ENCODE assay signal across 8 cellular contexts in the genomic region with DNA sequence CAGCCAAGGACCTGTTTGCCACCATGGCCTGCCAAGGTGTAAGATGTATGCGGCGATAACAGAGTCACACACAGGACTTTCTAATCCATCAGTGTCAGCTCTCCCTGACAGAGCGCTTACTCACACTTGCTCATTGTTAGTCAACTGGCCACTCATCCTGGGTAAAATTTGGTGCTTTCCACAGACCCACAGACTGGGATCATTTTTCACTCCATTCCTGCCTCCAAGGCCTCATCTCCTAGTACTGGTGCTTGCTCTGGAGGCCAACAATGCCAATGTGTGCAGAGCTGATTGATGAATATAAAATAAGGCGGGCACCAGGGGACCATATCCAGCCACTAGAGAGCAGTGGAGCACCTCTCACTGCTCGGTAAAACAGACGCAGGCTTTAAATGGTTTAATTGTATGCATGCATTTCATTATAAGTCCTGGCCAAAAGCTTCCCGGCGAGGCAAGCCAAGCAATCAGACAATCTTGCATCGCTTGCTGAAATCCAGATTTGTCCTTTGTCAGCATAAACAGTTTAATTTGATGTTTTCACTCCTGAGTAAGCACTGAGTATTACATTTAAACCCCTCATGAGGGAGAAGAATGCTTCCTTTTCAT. TPM values are rescaled to one million over a fixed set of nuclear protein-coding genes. Genes with fewer than 3 reads are reported as not detected.
DNase-seq lines count a peak whose midpoint lies in the region; ATAC-seq and TF ChIP-seq lines count a peak whose summit lies in the region.

No MANE protein-coding gene starts in this region.

- no peak overlapping the region for H2AFZ ChIP-seq in hepatocyte

- H3K79me2 ChIP-seq in hepatocyte = peaks cover 77% of the 10 kb centered on the region

- TF ChIP-seq POLR2A in esophagus squamous epithelium (IDR thresholded peaks at IDR 0.05) (no peak), GM18505 (IDR thresholded peaks at IDR 0.05; ENCODE audit: borderline replicate concordance, extremely low read depth, insufficient read depth, insufficient read length) (no peak)

- WGBS in hepatocyte (ENCODE audit: low lambda C conversion rate, missing lambda C conversion rate) = 65% methylated on average over 9 of the region's 9 CpGs
- WGBS in esophagus squamous epithelium, 2 donors = 28 to 32% methylated on average over 9 of the region's 9 CpGs

- H3K9me2 ChIP-seq in hepatocyte (replicated peaks; ENCODE audit: insufficient read depth) = no peaks in the 10 kb centered on the region

- DNase-seq in BJ (ENCODE audit: low read depth) = peak; percentile 66
- peak; percentile 60 for DNase-seq in HS-27A (ENCODE audit: low read depth)
- DNase-seq in T1000 (lab: John Stamatoyannopoulos, UW) = peak; percentile 83
- DNase-seq in hepatocyte (ENCODE audit: low spot score) = no peak
- no peak for DNase-seq in NCI-H2171 treated with DMSO at 0.1 percent for 48 hours (lab: John Stamatoyannopoulos, UW)
- DNase-seq in SHP77 (lab: John Stamatoyannopoulos, UW) = no peak
- no peak for DNase-seq in esophagus squamous epithelium (lab: John Stamatoyannopoulos, UW)

- H3K27ac ChIP-seq in hepatocyte (no peak overlapping the region), esophagus squamous epithelium (no peak overlapping the region)

- intact Hi-C loops in esophagus squamous epithelium (cut with DNase I) = loop anchor here (10.0 kb wide), 1 partner anchor 268 kb away; no protein-coding TSS in a partner anchor

- no peaks in the 10 kb centered on the region for H3K27me3 ChIP-seq in BJ (ENCODE audit: control insufficient read depth, insufficient read depth, low read length)
- H3K27me3 ChIP-seq in hepatocyte = no peaks in the 10 kb centered on the region
- no peaks in the 10 kb centered on the region for H3K27me3 ChIP-seq in esophagus squamous epithelium

- CTCF ChIA-PET in BJ (lab: Yijun Ruan, JAX) = interaction anchor here (0.6 to 9.2 kb wide), 16 partner anchors 9 to 268 kb away, joined by 3 to 99 read pairs (median 4); no protein-coding TSS in a partner anchor

- H3K4me3 ChIP-seq in BJ (ENCODE audit: low read depth, low read length) (no peak overlapping the region), hepatocyte (no peak overlapping the region), esophagus squamous epithelium (no peak overlapping the region)

- peaks cover 75% of the 10 kb centered on the region for H4K20me1 ChIP-seq in hepatocyte (ENCODE audit: insufficient read depth, poor library complexity, severe bottlenecking)

- peaks cover 17% of the 10 kb centered on the region for H3K4me1 ChIP-seq in hepatocyte (ENCODE audit: insufficient read depth)
- H3K4me1 ChIP-seq in esophagus squamous epithelium = peaks cover 8 to 60% (median 14%) of the 10 kb centered on the region in 3 donors

- peak; percentile 65 for TF ChIP-seq CTCF in BJ (IDR thresholded peaks at IDR 0.05; ENCODE audit: insufficient read depth, low read depth, low read length)
- peak; percentile 39 for TF ChIP-seq CTCF in hepatocyte (IDR thresholded peaks at IDR 0.05; ENCODE audit: poor library complexity)
- peak in 3 of 6 experiments; percentile 13 to 46 (median 35) for TF ChIP-seq CTCF in esophagus squamous epithelium (IDR thresholded peaks at IDR 0.05)

- no peak for ATAC-seq in GM18505 (IDR thresholded peaks at IDR 0.05; ENCODE audit: unreplicated experiment)

- no peak overlapping the region for H3K4me2 ChIP-seq in hepatocyte

- no peaks in the 10 kb centered on the region for H3K36me3 ChIP-seq in BJ (ENCODE audit: control insufficient read depth, insufficient read depth, low read length)
- no peaks in the 10 kb centered on the region for H3K36me3 ChIP-seq in hepatocyte (replicated peaks; ENCODE audit: insufficient read depth, low read depth)
- H3K36me3 ChIP-seq in esophagus squamous epithelium = peaks cover 0 to 34% (median 0%) of the 10 kb centered on the region in 3 donors

- H3K9me3 ChIP-seq in hepatocyte (ENCODE audit: low read depth) = no peaks in the 10 kb centered on the region
- no peaks in the 10 kb centered on the region for H3K9me3 ChIP-seq in esophagus squamous epithelium

- POLR2A ChIA-PET in BJ (lab: Charles Lee) = interaction anchor here (0.6 kb wide), 1 partner anchor 50 kb away, joined by 3 read pairs; no protein-coding TSS in a partner anchor

RNA-seq across cellular contexts. Expression of gene PSMB7, which starts 22.3 kb away (rescaled TPM):
- 325 and 357 TPM in 2 replicates for polyA plus RNA-seq in BJ (2011; rRNA removed)
- 95.6 and 125 TPM in 2 replicates for polyA minus RNA-seq in BJ (2011; rRNA and poly(A)+ RNA removed)
- 197 and 212 TPM in 2 replicates for total RNA-seq in hepatocyte
- polyA plus RNA-seq in hepatocyte = 189 and 226 TPM in 2 replicates
- 100 to 1,000 TPM; 114 to 229 (median 170) TPM for total RNA-seq in esophagus squamous epithelium

RNA-seq across cellular contexts. Expression of gene ADGRD2, which starts 57.3 kb away (rescaled TPM):
- polyA plus RNA-seq in BJ (2011; rRNA removed) (not detected in 2 replicates), hepatocyte (not detected in 2 replicates)
- polyA minus RNA-seq in BJ (2011; rRNA and poly(A)+ RNA removed) = not detected in 2 replicates
- total RNA-seq in hepatocyte (not detected in 2 replicates), esophagus squamous epithelium (under 1 TPM in 1 of 4 donors, not detected in 3; 0.35 TPM)

Comparison
In these comparisons a context has a peak if more than half of its experiments do, and no peak if none do; other contexts are left out.
1. DNase-seq: peak in BJ (single experiment), HS-27A (single experiment) and T1000 (single experiment); none in hepatocyte (single experiment), NCI-H2171 treated with DMSO at 0.1 percent for 48 hours (single experiment), SHP77 (0 of 2) and esophagus squamous epithelium (single experiment).